Comparison of ENCODE assay signal across 25 cellular contexts in the genomic region with DNA sequence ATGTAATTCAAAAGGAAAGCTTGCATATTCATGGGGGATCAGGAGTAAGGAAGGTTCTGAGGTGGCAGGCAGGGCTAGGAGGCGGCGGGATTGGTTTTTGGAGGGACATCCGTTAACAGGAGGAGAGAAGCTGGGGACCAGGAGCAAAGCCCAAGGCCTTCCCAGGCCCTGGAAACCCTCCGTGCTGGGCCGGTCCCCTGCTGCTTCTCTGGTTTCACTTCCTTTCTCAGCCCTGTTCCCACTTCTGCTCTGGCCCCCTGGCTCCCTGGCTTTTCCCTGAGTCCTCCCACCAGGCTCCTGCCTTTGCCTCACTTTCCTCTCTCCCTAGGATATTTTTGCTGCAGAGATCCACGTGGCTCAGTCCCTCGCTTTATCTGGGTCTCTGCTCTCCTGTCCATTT. TPM values are rescaled to one million over a fixed set of nuclear protein-coding genes. Genes with fewer than 3 reads are reported as not detected.
DNase-seq lines count a peak whose midpoint lies in the region; ATAC-seq, FAIRE-seq and TF ChIP-seq lines count a peak whose summit lies in the region.
"Had no signal": no experiment of that assay in that cellular context is flagged by ENCODE, and none has a peak within 500 bp of the region (broad histone marks: within the 10 kb centered on the region; RNA-seq: fewer than 3 reads in every experiment).

No MANE protein-coding gene starts in this region.

- BruUV-seq in GM12878 (replicated peaks; lab: Mats Ljungman, UMichigan) = no TSS peak

- SMC1A ChIA-PET in GM12878 (lab: Charles Lee; ENCODE audit: uncharacterized antibody, unreplicated experiment) = no interaction called here

- no peak overlapping the region for H2BK120ac ChIP-seq in mesenchymal stem cell (ENCODE audit: low read depth, low read length)

- no peak overlapping the region for H2AK5ac ChIP-seq in mesenchymal stem cell (ENCODE audit: low read length, severe bottlenecking)

- no peaks in the 10 kb centered on the region for H3K79me1 ChIP-seq in mesenchymal stem cell (replicated peaks; ENCODE audit: low read length, poor library complexity, severe bottlenecking)

- CTCF ChIA-PET in HEK293 (lab: Yijun Ruan, JAX) = no interaction called here
- CTCF ChIA-PET in GM12878 (lab: Yijun Ruan, JAX) = no interaction called here
- CTCF ChIA-PET in CD8-positive, alpha-beta T cell (lab: Charles Lee) = no interaction called here

- peak overlapping the region in 1 of 2 experiments; percentile 16 for H3K18ac ChIP-seq in mesenchymal stem cell (ENCODE audit: low read depth in 1 of 2, low read length in 2 of 2)

- RAD21 ChIA-PET in GM12878 (lab: Charles Lee; ENCODE audit: unreplicated experiment) = no interaction called here

- DNase-seq in GM12878 (ENCODE audit: low read depth, low spot score) = no peak
- DNase-seq in mesenchymal stem cell = no peak
- no peak for DNase-seq in natural killer cell
- no peak for DNase-seq in CD8-positive, alpha-beta T cell
- DNase-seq in mucosa of descending colon = no peak
- DNase-seq: activated CD4-positive, alpha-beta T cell treated with anti-CD3 and anti-CD28 coated beads for 1 hour; activated naive CD8-positive, alpha-beta T cell treated with anti-CD3 and anti-CD28 coated beads, Interleukin-2, amount 10 ng/mL, durations not matched to agents 7 days and 5 days; CD4-positive, CD25-positive, alpha-beta regulatory T cell; DMS79; dorsolateral prefrontal cortex; gastrocnemius medialis; NCI-H1436; NCI-H2171; NCI-H748 treated with DMSO at 0.1 percent for 48 hours; Peyer's patch; retina; spleen had no signal

- H3K27ac Mint-ChIP-seq in natural killer cell = no peak overlapping the region
- no peak overlapping the region for H3K27ac Mint-ChIP-seq in CD8-positive, alpha-beta T cell
- H3K27ac Mint-ChIP-seq: activated naive CD8-positive, alpha-beta T cell treated with anti-CD3 and anti-CD28 coated beads, Interleukin-2, amount 10 ng/mL, durations not matched to agents 7 days and 5 days; activated T-helper 1 cell treated with anti-CD3 and anti-CD28 coated beads, Interleukin-12 subunit alpha, Interleukin-12 subunit beta, Interleukin-2, Interleukin-4 antibody, amounts not matched to agents 30 ng/mL and 10 ng/mL and 1 ng/mL, durations not matched to agents 14 hours and 24 hours and 36 hours had no signal

- no peak overlapping the region for H3K27ac ChIP-seq in BLaER1 treated with 17β-estradiol and CSF1 and Interleukin-3, amounts not matched to agents 10 nM and 100 nM
- no peak overlapping the region for H3K27ac ChIP-seq in HEK293 (ENCODE audit: extremely low read depth, low read depth, low read length)
- no peak overlapping the region for H3K27ac ChIP-seq in GM12878 (ENCODE audit: control insufficient read depth, insufficient read depth)
- no peak overlapping the region for H3K27ac ChIP-seq in mesenchymal stem cell (ENCODE audit: low read length, poor library complexity, severe bottlenecking)
- H3K27ac ChIP-seq in CD8-positive, alpha-beta T cell (ENCODE audit: low read depth, low read length) = no peak overlapping the region
- H3K27ac ChIP-seq: breast epithelium, dorsolateral prefrontal cortex, gastrocnemius medialis, Peyer's patch, spleen had no signal

- H3K9me3 ChIP-seq in BLaER1 treated with 17β-estradiol and CSF1 and Interleukin-3, amounts not matched to agents 10 nM and 100 nM (replicated peaks in 1 of 11) = no peaks in the 10 kb centered on the region
- no peaks in the 10 kb centered on the region for H3K9me3 ChIP-seq in HEK293 (ENCODE audit: control insufficient read depth, insufficient read depth, low read depth, low read length)
- no peaks in the 10 kb centered on the region for H3K9me3 ChIP-seq in GM12878 (replicated peaks; ENCODE audit: control insufficient read depth, insufficient read depth, low read length)
- no peaks in the 10 kb centered on the region for H3K9me3 ChIP-seq in mesenchymal stem cell (ENCODE audit: control insufficient read depth, low read length)
- no peaks in the 10 kb centered on the region for H3K9me3 ChIP-seq in CD8-positive, alpha-beta T cell (ENCODE audit: low read length)
- H3K9me3 ChIP-seq in mucosa of descending colon = no peaks in the 10 kb centered on the region
- H3K9me3 ChIP-seq: breast epithelium, gastrocnemius medialis, Peyer's patch, spleen had no signal

- no peaks in the 10 kb centered on the region for H3K9me3 Mint-ChIP-seq in natural killer cell
- H3K9me3 Mint-ChIP-seq in CD8-positive, alpha-beta T cell = no peaks in the 10 kb centered on the region
- H3K9me3 Mint-ChIP-seq: activated naive CD8-positive, alpha-beta T cell treated with anti-CD3 and anti-CD28 coated beads, Interleukin-2, amount 10 ng/mL, durations not matched to agents 7 days and 5 days; activated T-helper 1 cell treated with anti-CD3 and anti-CD28 coated beads, Interleukin-12 subunit alpha, Interleukin-12 subunit beta, Interleukin-2, Interleukin-4 antibody, amounts not matched to agents 30 ng/mL and 10 ng/mL and 1 ng/mL, durations not matched to agents 14 hours and 24 hours and 36 hours had no signal

- no peak overlapping the region for H2BK12ac ChIP-seq in mesenchymal stem cell (ENCODE audit: low read length in 2 of 2)

- H2AFZ ChIP-seq in GM12878 (ENCODE audit: control insufficient read depth, low read depth, low read length) (no peak overlapping the region), mesenchymal stem cell (ENCODE audit: low read depth, low read length) (peak overlapping the region; percentile 36)

- H3K9ac ChIP-seq in BLaER1 treated with 17β-estradiol and CSF1 and Interleukin-3, amounts not matched to agents 10 nM and 100 nM = 0 out of 22 replicates have a peak overlapping the region, but pooled peaks of 1 of the 11 experiments have one; percentile 1
- H3K9ac ChIP-seq in GM12878 (ENCODE audit: control insufficient read depth, insufficient read depth, low read length) (no peak overlapping the region), mesenchymal stem cell (ENCODE audit: low read length) (no peak overlapping the region)

- FAIRE-seq in GM12878 (lab: Jason Lieb, UNC) = no peak

- no peak overlapping the region for H4K91ac ChIP-seq in mesenchymal stem cell (ENCODE audit: low read length)

- no peaks in the 10 kb centered on the region for H3K79me2 ChIP-seq in GM12878 (ENCODE audit: control insufficient read depth, insufficient read depth, low read length)

- H3K14ac ChIP-seq in mesenchymal stem cell (ENCODE audit: low read length in 2 of 2) = peak overlapping the region in 1 of 2 experiments; percentile 7

- no peaks in the 10 kb centered on the region for H3K36me3 Mint-ChIP-seq in natural killer cell
- H3K36me3 Mint-ChIP-seq in CD8-positive, alpha-beta T cell = no peaks in the 10 kb centered on the region
- H3K36me3 Mint-ChIP-seq: activated naive CD8-positive, alpha-beta T cell treated with anti-CD3 and anti-CD28 coated beads, Interleukin-2, amount 10 ng/mL, durations not matched to agents 7 days and 5 days; CD4-positive, CD25-positive, alpha-beta regulatory T cell had no signal

- no peak for TF ChIP-seq EP300 in GM12878 (IDR thresholded peaks at IDR 0.05; ENCODE audit: borderline replicate concordance in 1 of 2, control insufficient read depth in 1 of 2, low read depth in 2 of 2, low read length in 2 of 2)

- H3K27me3 ChIP-seq in BLaER1 treated with 17β-estradiol and CSF1 and Interleukin-3, amounts not matched to agents 10 nM and 100 nM = no peaks in the 10 kb centered on the region
- H3K27me3 ChIP-seq in GM12878 (replicated peaks in 1 of 2; ENCODE audit: control insufficient read depth in 2 of 2, insufficient read depth in 2 of 2, low read length in 1 of 2) (no peaks in the 10 kb centered on the region), mesenchymal stem cell (ENCODE audit: control insufficient read depth in 1 of 2, insufficient read depth in 1 of 2, low read length in 2 of 2) (peaks cover 0 to 15% of the 10 kb centered on the region in 2 experiments)
- H3K27me3 ChIP-seq in CD8-positive, alpha-beta T cell (ENCODE audit: insufficient read depth, low read length) = no peaks in the 10 kb centered on the region
- H3K27me3 ChIP-seq: breast epithelium, gastrocnemius medialis, Peyer's patch, spleen had no signal

- H3K23ac ChIP-seq in mesenchymal stem cell (ENCODE audit: low read length in 2 of 2) = no peak overlapping the region

- no peak overlapping the region for H2BK5ac ChIP-seq in mesenchymal stem cell (ENCODE audit: low read depth, low read length, poor library complexity, severe bottlenecking)

- H3K4me3 Mint-ChIP-seq in natural killer cell = no peak overlapping the region
- no peak overlapping the region for H3K4me3 Mint-ChIP-seq in CD8-positive, alpha-beta T cell
- H3K4me3 Mint-ChIP-seq: activated naive CD8-positive, alpha-beta T cell treated with anti-CD3 and anti-CD28 coated beads, Interleukin-2, amount 10 ng/mL, durations not matched to agents 7 days and 5 days; activated T-helper 1 cell treated with anti-CD3 and anti-CD28 coated beads, Interleukin-12 subunit alpha, Interleukin-12 subunit beta, Interleukin-2, Interleukin-4 antibody, amounts not matched to agents 30 ng/mL and 10 ng/mL and 1 ng/mL, durations not matched to agents 14 hours and 24 hours and 36 hours; CD4-positive, CD25-positive, alpha-beta regulatory T cell had no signal

- intact Hi-C loops in GM12878 (cut with micrococcal nuclease; ENCODE audit: unreplicated experiment) (no loop called here), natural killer cell (cut with micrococcal nuclease) (no loop called here), mucosa of descending colon (cut with DNase I, micrococcal nuclease) (no loop called here)
- intact Hi-C loops in CD8-positive, alpha-beta T cell (cut with DNase I, micrococcal nuclease) = no loop called here

- POLR2A ChIA-PET in HEK293 (lab: Yijun Ruan, JAX) (no interaction called here), GM12878 (lab: Charles Lee) (no interaction called here)
- POLR2A ChIA-PET in CD8-positive, alpha-beta T cell (lab: Charles Lee) = interaction anchor here (0.6 kb wide), 1 partner anchor 9 kb away, joined by 3 read pairs; no protein-coding TSS in a partner anchor

- H3K4me2 ChIP-seq in BLaER1 treated with 17β-estradiol and CSF1 and Interleukin-3, amounts not matched to agents 10 nM and 100 nM = peak overlapping the region in 9 of 11 experiments; percentile 9 to 45 (median 31); a peak in 12 of 22 replicates
- H3K4me2 ChIP-seq in GM12878 (ENCODE audit: control insufficient read depth, insufficient read depth) = no peak overlapping the region
- H3K4me2 ChIP-seq in mesenchymal stem cell (ENCODE audit: low read length, poor library complexity, severe bottlenecking) = no peak overlapping the region

- TF ChIP-seq POLR2A in GM12878 (IDR thresholded peaks at IDR 0.05; ENCODE audit: low read depth, low read length) = no peak

- TF ChIP-seq CTCF in HEK293 (tag by site-specific recombination; IDR thresholded peaks at IDR 0.05) (no peak), GM12878 (IDR thresholded peaks at IDR 0.05 in 2 of 3, conservative IDR thresholded peaks at IDR 0.05 in 1 of 3; ENCODE audit: control insufficient read depth in 2 of 3, extremely low read depth in 1 of 3, insufficient read depth in 1 of 3, low read depth in 3 of 3, low read length in 3 of 3) (no peak), natural killer cell (IDR thresholded peaks at IDR 0.05) (no peak), mucosa of descending colon (IDR thresholded peaks at IDR 0.05) (no peak)
- TF ChIP-seq CTCF in CD8-positive, alpha-beta T cell (IDR thresholded peaks at IDR 0.05) = no peak

- no peak overlapping the region for H4K8ac ChIP-seq in mesenchymal stem cell (ENCODE audit: low read length)

- no peak for TF ChIP-seq RAD21 in GM12878 (IDR thresholded peaks at IDR 0.05; ENCODE audit: insufficient read depth, low read depth, low read length)

- ATAC-seq in GM12878 = peak; percentile 47; the same call in 1 of the 3 replicates
- ATAC-seq in natural killer cell = no peak
- ATAC-seq in GM21390 (IDR thresholded peaks at IDR 0.05; ENCODE audit: unreplicated experiment) = no peak
- no peak for ATAC-seq in CD8-positive, alpha-beta T cell
- ATAC-seq in mucosa of descending colon = no peak
- ATAC-seq: esophagus mucosa, gastrocnemius medialis, left lobe of liver had no signal

- in situ Hi-C loops in GM12878 (cut with MboI) = no loop called here

- peaks cover 0 to 10% (median 9%) of the 10 kb centered on the region in 10 experiments; a peak in 11 of 20 replicates for H3K4me1 ChIP-seq in BLaER1 treated with 17β-estradiol and CSF1 and Interleukin-3, amounts not matched to agents 10 nM and 100 nM
- H3K4me1 ChIP-seq in HEK293 (ENCODE audit: control insufficient read depth, insufficient read depth, low read length) = no peaks in the 10 kb centered on the region
- no peaks in the 10 kb centered on the region; the same call in 1 of the 2 replicates for H3K4me1 ChIP-seq in GM12878 (ENCODE audit: control insufficient read depth, insufficient read depth, low read length)
- H3K4me1 ChIP-seq in mesenchymal stem cell (ENCODE audit: control insufficient read depth, insufficient read depth, low read depth, low read length) = peaks cover 3% of the 10 kb centered on the region
- no peaks in the 10 kb centered on the region for H3K4me1 ChIP-seq in CD8-positive, alpha-beta T cell (ENCODE audit: insufficient read depth, low read length)
- H3K4me1 ChIP-seq in mucosa of descending colon (ENCODE audit: low read depth) = no peaks in the 10 kb centered on the region
- H3K4me1 ChIP-seq: breast epithelium, gastrocnemius medialis, Peyer's patch, spleen had no signal

- no peaks in the 10 kb centered on the region for H3K36me3 ChIP-seq in BLaER1 treated with 17β-estradiol and CSF1 and Interleukin-3, amounts not matched to agents 10 nM and 100 nM
- H3K36me3 ChIP-seq in HEK293 (ENCODE audit: control insufficient read depth in 2 of 2, insufficient read depth in 1 of 2, low read length in 2 of 2) = no peaks in the 10 kb centered on the region
- H3K36me3 ChIP-seq in GM12878 (ENCODE audit: control insufficient read depth in 2 of 2, insufficient read depth in 2 of 2, low read length in 1 of 2) = no peaks in the 10 kb centered on the region
- no peaks in the 10 kb centered on the region for H3K36me3 ChIP-seq in mesenchymal stem cell (ENCODE audit: control insufficient read depth in 1 of 2, insufficient read depth in 2 of 2, low read depth in 1 of 2, low read length in 2 of 2)
- no peaks in the 10 kb centered on the region for H3K36me3 ChIP-seq in CD8-positive, alpha-beta T cell (ENCODE audit: insufficient read depth, low read length)
- H3K36me3 ChIP-seq in mucosa of descending colon (ENCODE audit: low read depth) = no peaks in the 10 kb centered on the region
- H3K36me3 ChIP-seq: breast epithelium, gastrocnemius medialis, Peyer's patch, spleen had no signal

- no peak overlapping the region for H2BK15ac ChIP-seq in mesenchymal stem cell (ENCODE audit: low read depth, poor library complexity, severe bottlenecking)

- no peak overlapping the region for H3K4me3 ChIP-seq in BLaER1 treated with 17β-estradiol and CSF1 and Interleukin-3, amounts not matched to agents 10 nM and 100 nM
- H3K4me3 ChIP-seq in HEK293 (ENCODE audit: low read depth, low read length) (no peak overlapping the region), GM12878 (no peak overlapping the region), mesenchymal stem cell (ENCODE audit: insufficient read depth in 1 of 2, low read depth in 1 of 2, low read length in 2 of 2) (no peak overlapping the region), mucosa of descending colon (no peak overlapping the region)
- H3K4me3 ChIP-seq in CD8-positive, alpha-beta T cell (ENCODE audit: low read depth, low read length) = no peak overlapping the region
- H3K4me3 ChIP-seq: breast epithelium, dorsolateral prefrontal cortex, gastrocnemius medialis, Peyer's patch, spleen had no signal

- H3K27me3 Mint-ChIP-seq in natural killer cell (ENCODE audit: low read depth in 2 of 2) = peaks cover 0 to 3% of the 10 kb centered on the region in 2 donors
- peaks cover 2% of the 10 kb centered on the region for H3K27me3 Mint-ChIP-seq in CD8-positive, alpha-beta T cell (ENCODE audit: low read depth)
- H3K27me3 Mint-ChIP-seq: CD4-positive, CD25-positive, alpha-beta regulatory T cell had no signal

- H3K4ac ChIP-seq in mesenchymal stem cell (ENCODE audit: low read depth in 1 of 2, low read length in 2 of 2) = no peak overlapping the region

- WGBS in GM12878 (ENCODE audit: insufficient coverage, insufficient replicate concordance, low lambda C conversion rate, missing lambda C conversion rate) = 47% methylated on average over 7 of the region's 7 CpGs
- WGBS in mesenchymal stem cell = 48% methylated on average over 7 of the region's 7 CpGs

- no peaks in the 10 kb centered on the region for H3K4me1 Mint-ChIP-seq in natural killer cell
- H3K4me1 Mint-ChIP-seq in CD8-positive, alpha-beta T cell (ENCODE audit: low read depth) = no peaks in the 10 kb centered on the region
- H3K4me1 Mint-ChIP-seq: activated naive CD8-positive, alpha-beta T cell treated with anti-CD3 and anti-CD28 coated beads, Interleukin-2, amount 10 ng/mL, durations not matched to agents 7 days and 5 days had no signal

- no peaks in the 10 kb centered on the region for H4K20me1 ChIP-seq in BLaER1 treated with 17β-estradiol and CSF1 and Interleukin-3, amounts not matched to agents 10 nM and 100 nM
- H4K20me1 ChIP-seq in GM12878 (ENCODE audit: control insufficient read depth, insufficient read depth) = no peaks in the 10 kb centered on the region

RNA-seq across cellular contexts. Expression of a gene that starts 26.4 kb away (rescaled TPM):
- total RNA-seq in GM12878 (2013; cell fraction: nucleolus; rRNA removed) = 0.25 and 0.49 TPM in 2 replicates
- total RNA-seq in GM12878 (2014; rRNA removed) (0.22 TPM in 1 of 2 replicates, not detected in the other), GM12878 (2014; rRNA removed; fragmentation: Illumina TruSeq; extraction: Trizol) (not detected in 2 replicates), GM12878 (2021) (0.08 and 0.23 TPM in 2 replicates), natural killer cell (1 to 10 TPM in 1 of 3 donors, under 1 TPM in 2; 0.33 to 2.9 (median 0.42) TPM), mucosa of descending colon (under 1 TPM in 2 of 3 donors, not detected in 1; 0.05 to 0.41 TPM)
- not detected for polyA plus RNA-seq in GM12878 (2011; ENCODE audit: low read depth)
- polyA plus RNA-seq in GM12878 (2011; rRNA removed) (0.97 and 1.1 TPM in 2 replicates), GM12878 (2014; fragmentation: Illumina TruSeq; extraction: Trizol) (not detected in 2 replicates), GM12878 (2014; fragmentation: Nextera tagmentation; extraction: Ambion mirVana) (not detected), GM12878 (2014; rRNA removed) (not detected in 2 replicates), GM12878 (2016; fragmentation: Nextera tagmentation; extraction: Ambion mirVana) (under 1 TPM in 1 of 2 experiments, not detected in 1; 0.08 TPM)
- polyA plus RNA-seq in GM12878 (2011; cell fraction: cytosol; rRNA removed) = 0.61 and 0.90 TPM in 2 replicates
- polyA plus RNA-seq in GM12878 (2011; cell fraction: nucleus; rRNA removed) = 3.1 and 3.3 TPM in 2 replicates
- polyA plus RNA-seq in GM12878 (2012) = 0.07 TPM in 1 of 2 replicates, not detected in the other
- polyA minus RNA-seq in GM12878 (2011; rRNA and poly(A)+ RNA removed) = 0.37 and 0.77 TPM in 2 replicates
- 0.40 and 0.52 TPM in 2 replicates for polyA minus RNA-seq in GM12878 (2011; cell fraction: cytosol; rRNA and poly(A)+ RNA removed)
- polyA minus RNA-seq in GM12878 (2011; cell fraction: nucleus; rRNA and poly(A)+ RNA removed) = 0.36 and 0.57 TPM in 2 replicates
- 3.1 TPM for polyA plus RNA-seq in mesenchymal stem cell (2013, experiment 1 of 2)
- 3.9 TPM for polyA plus RNA-seq in mesenchymal stem cell (2013, experiment 2 of 2)
- total RNA-seq in CD8-positive, alpha-beta T cell = under 1 TPM; 0.08 to 0.41 TPM
- total RNA-seq: CD4-positive, CD25-positive, alpha-beta regulatory T cell; gastrocnemius medialis; mononuclear cell had no signal
- polyA plus RNA-seq: CD4-positive, CD25-positive, alpha-beta regulatory T cell had no signal

Comparison
In these comparisons a context has a peak if more than half of its experiments do, and no peak if none do; other contexts are left out.
1. H3K4me2 ChIP-seq: peak in BLaER1 treated with 17β-estradiol and CSF1 and Interleukin-3, amounts not matched to agents 10 nM and 100 nM (9 of 11); none in GM12878 (single experiment) and mesenchymal stem cell (single experiment).